ENCODE assay signal across 15 cellular contexts in the genomic region with DNA sequence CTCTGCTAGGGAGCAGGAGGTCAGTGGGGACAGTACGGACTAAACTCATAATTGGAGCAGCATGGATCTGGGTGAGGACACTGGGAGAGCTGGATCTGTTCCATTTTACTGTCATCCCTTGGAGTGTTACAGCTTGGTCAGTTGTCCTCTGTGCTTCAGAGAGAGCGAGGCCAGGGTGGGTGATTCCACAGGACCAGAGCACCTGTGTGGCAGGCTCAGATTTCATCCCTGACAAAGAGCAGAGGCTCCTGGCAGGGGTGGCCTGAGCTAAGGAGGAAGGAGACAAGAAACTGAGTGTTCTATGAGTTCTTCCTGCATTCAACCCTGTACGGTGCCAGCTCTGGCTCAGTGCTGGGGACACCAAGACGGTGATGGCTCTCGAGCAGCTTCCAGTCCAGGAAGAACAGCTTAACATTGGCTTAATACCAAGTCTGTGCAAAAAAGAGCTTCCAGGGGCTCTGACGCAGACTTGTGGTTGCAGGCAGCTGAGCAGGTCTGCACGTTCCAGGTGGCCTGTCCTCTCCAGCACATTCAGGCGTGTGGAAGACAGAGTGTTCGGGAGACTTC. TPM values are rescaled to one million over a fixed set of nuclear protein-coding genes. Genes with fewer than 3 reads are reported as not detected.
A peak's percentile ranks its signal among the peaks of the same experiment; 100 is the strongest.
DNase-seq lines count a peak whose midpoint lies in the region; ATAC-seq lines count a peak whose summit lies in the region.
"Had no signal": no experiment of that assay in that cellular context is flagged by ENCODE, and none has a peak within 500 bp of the region (broad histone marks: within the 10 kb centered on the region; RNA-seq: fewer than 3 reads in every experiment).

No MANE protein-coding gene starts in this region.

- H3K36me3 Mint-ChIP-seq in activated naive CD8-positive, alpha-beta T cell treated with anti-CD3 and anti-CD28 coated beads, Interleukin-2, amount 10 ng/mL, durations not matched to agents 7 days and 5 days, result no peaks in the 10 kb centered on the region
- H3K36me3 Mint-ChIP-seq in activated naive CD8-positive, alpha-beta T cell treated with anti-CD3 and anti-CD28 coated beads for 36 hours, result no peaks in the 10 kb centered on the region
- no peaks in the 10 kb centered on the region for H3K36me3 Mint-ChIP-seq in activated CD8-positive, alpha-beta T cell treated with anti-CD3 and anti-CD28 coated beads, Interleukin-2, amount 10 ng/mL, durations not matched to agents 7 days and 5 days (ENCODE audit: low read depth)
- H3K36me3 Mint-ChIP-seq in stimulated activated naive B cell treated with anti-CD40 and anti-IgM and Interleukin-4, amounts not matched to agents 10 μg/mL and 1 μg/mL and 100 μg/mL, for 72 hours, result peaks cover 0 to 1% of the 10 kb centered on the region in 2 donors
- H3K36me3 Mint-ChIP-seq: activated CD4-positive, alpha-beta memory T cell treated with anti-CD3 and anti-CD28 coated beads for 36 hours had no signal

- POLR2A ChIA-PET in activated naive CD8-positive, alpha-beta T cell treated with anti-CD3 and anti-CD28 coated beads, Interleukin-2, amount 10 ng/mL, durations not matched to agents 7 days and 5 days (lab: Charles Lee), result interaction anchor here (0.7 to 1.4 kb wide), 3 partner anchors 16 to 36 kb away, joined by 3 read pairs; no protein-coding TSS in a partner anchor
- POLR2A ChIA-PET in activated CD8-positive, alpha-beta T cell treated with anti-CD3 and anti-CD28 coated beads, Interleukin-2, amount 10 ng/mL, durations not matched to agents 7 days and 5 days (lab: Charles Lee), result interaction anchor here (1.7 kb wide), 1 partner anchor 10 kb away, joined by 4 read pairs; no protein-coding TSS in a partner anchor

- no peak overlapping the region for H3K4me3 Mint-ChIP-seq in activated naive CD8-positive, alpha-beta T cell treated with anti-CD3 and anti-CD28 coated beads, Interleukin-2, amount 10 ng/mL, durations not matched to agents 7 days and 5 days
- H3K4me3 Mint-ChIP-seq in activated naive CD8-positive, alpha-beta T cell treated with anti-CD3 and anti-CD28 coated beads for 36 hours, result no peak overlapping the region
- no peak overlapping the region for H3K4me3 Mint-ChIP-seq in activated CD8-positive, alpha-beta T cell treated with anti-CD3 and anti-CD28 coated beads, Interleukin-2, amount 10 ng/mL, durations not matched to agents 7 days and 5 days
- peak overlapping the region in 1 of 2 donors; percentile 14 for H3K4me3 Mint-ChIP-seq in stimulated activated naive B cell treated with anti-CD40 and anti-IgM and Interleukin-4, amounts not matched to agents 10 μg/mL and 1 μg/mL and 100 μg/mL, for 72 hours
- H3K4me3 Mint-ChIP-seq: activated CD4-positive, alpha-beta memory T cell treated with anti-CD3 and anti-CD28 coated beads for 36 hours had no signal

- peaks cover 19% of the 10 kb centered on the region for H3K27me3 Mint-ChIP-seq in activated naive CD8-positive, alpha-beta T cell treated with anti-CD3 and anti-CD28 coated beads, Interleukin-2, amount 10 ng/mL, durations not matched to agents 7 days and 5 days
- H3K27me3 Mint-ChIP-seq in activated naive CD8-positive, alpha-beta T cell treated with anti-CD3 and anti-CD28 coated beads for 36 hours, result no peaks in the 10 kb centered on the region
- H3K27me3 Mint-ChIP-seq in activated CD8-positive, alpha-beta T cell treated with anti-CD3 and anti-CD28 coated beads, Interleukin-2, amount 10 ng/mL, durations not matched to agents 7 days and 5 days (ENCODE audit: low read depth), result peaks cover 16% of the 10 kb centered on the region
- H3K27me3 Mint-ChIP-seq in stimulated activated naive B cell treated with anti-CD40 and anti-IgM and Interleukin-4, amounts not matched to agents 10 μg/mL and 1 μg/mL and 100 μg/mL, for 72 hours, result no peaks in the 10 kb centered on the region
- H3K27me3 Mint-ChIP-seq: activated CD4-positive, alpha-beta memory T cell treated with anti-CD3 and anti-CD28 coated beads for 36 hours had no signal

- CTCF ChIA-PET in activated CD8-positive, alpha-beta T cell treated with anti-CD3 and anti-CD28 coated beads, Interleukin-2, amount 10 ng/mL, durations not matched to agents 7 days and 5 days (lab: Charles Lee), result interaction anchor here (1.0 to 3.2 kb wide), 5 partner anchors 16 to 124 kb away, joined by 3 to 14 read pairs (median 8); no protein-coding TSS in a partner anchor

- ATAC-seq in activated naive CD8-positive, alpha-beta T cell treated with anti-CD3 and anti-CD28 coated beads, Interleukin-2, amount 10 ng/mL, durations not matched to agents 7 days and 5 days (ENCODE audit: low read depth), result peak; percentile 45
- ATAC-seq in activated CD8-positive, alpha-beta T cell treated with anti-CD3 and anti-CD28 coated beads, Interleukin-2, amount 10 ng/mL, durations not matched to agents 7 days and 5 days, result peak; percentile 36
- peak; percentile 78 for ATAC-seq in left ventricle myocardium superior
- peak; percentile 14 to 29 for ATAC-seq in stimulated activated naive B cell treated with anti-CD40 and anti-IgM and Interleukin-4, amounts not matched to agents 10 μg/mL and 1 μg/mL and 100 μg/mL, for 72 hours (replicated peaks)

- no peak for DNase-seq in activated naive CD8-positive, alpha-beta T cell treated with anti-CD3 and anti-CD28 coated beads, Interleukin-2, amount 10 ng/mL, durations not matched to agents 7 days and 5 days
- no peak for DNase-seq in activated naive CD8-positive, alpha-beta T cell treated with anti-CD3 and anti-CD28 coated beads for 36 hours
- DNase-seq in activated CD8-positive, alpha-beta T cell treated with anti-CD3 and anti-CD28 coated beads, Interleukin-2, amount 10 ng/mL, durations not matched to agents 7 days and 5 days, result no peak
- DNase-seq in left ventricle myocardium superior, result no peak
- DNase-seq in stimulated activated naive B cell treated with anti-CD40 and anti-IgM and Interleukin-4, amounts not matched to agents 10 μg/mL and 1 μg/mL and 100 μg/mL, for 72 hours, result no peak
- no peak for DNase-seq in cortex of kidney (lab: John Stamatoyannopoulos, UW)
- DNase-seq in middle frontal gyrus (ENCODE audit: extremely low spot score, low spot score), result no peak
- DNase-seq in NCI-H1092 treated with DMSO at 0.1 percent for 48 hours (lab: John Stamatoyannopoulos, UW), result no peak
- DNase-seq: activated CD4-positive, alpha-beta memory T cell treated with anti-CD3 and anti-CD28 coated beads for 36 hours; amygdala; esophagus squamous epithelium; lower lobe of right lung; NCI-H187; right lobe of liver; stimulated activated CD8-positive, alpha-beta memory T cell treated with anti-CD3 and anti-CD28 coated beads, Interleukin-4, amount 100 ng/mL, for 48 hours had no signal

- H3K9me3 Mint-ChIP-seq in activated naive CD8-positive, alpha-beta T cell treated with anti-CD3 and anti-CD28 coated beads, Interleukin-2, amount 10 ng/mL, durations not matched to agents 7 days and 5 days, result no peaks in the 10 kb centered on the region
- no peaks in the 10 kb centered on the region for H3K9me3 Mint-ChIP-seq in activated naive CD8-positive, alpha-beta T cell treated with anti-CD3 and anti-CD28 coated beads for 36 hours
- no peaks in the 10 kb centered on the region for H3K9me3 Mint-ChIP-seq in activated CD8-positive, alpha-beta T cell treated with anti-CD3 and anti-CD28 coated beads, Interleukin-2, amount 10 ng/mL, durations not matched to agents 7 days and 5 days (ENCODE audit: insufficient read depth)
- H3K9me3 Mint-ChIP-seq in stimulated activated naive B cell treated with anti-CD40 and anti-IgM and Interleukin-4, amounts not matched to agents 10 μg/mL and 1 μg/mL and 100 μg/mL, for 72 hours, result no peaks in the 10 kb centered on the region
- H3K9me3 Mint-ChIP-seq: activated CD4-positive, alpha-beta memory T cell treated with anti-CD3 and anti-CD28 coated beads for 36 hours had no signal

- peaks cover 10% of the 10 kb centered on the region for H3K4me1 Mint-ChIP-seq in activated naive CD8-positive, alpha-beta T cell treated with anti-CD3 and anti-CD28 coated beads, Interleukin-2, amount 10 ng/mL, durations not matched to agents 7 days and 5 days
- peaks cover 7% of the 10 kb centered on the region for H3K4me1 Mint-ChIP-seq in activated naive CD8-positive, alpha-beta T cell treated with anti-CD3 and anti-CD28 coated beads for 36 hours
- peaks cover 20% of the 10 kb centered on the region for H3K4me1 Mint-ChIP-seq in activated CD8-positive, alpha-beta T cell treated with anti-CD3 and anti-CD28 coated beads, Interleukin-2, amount 10 ng/mL, durations not matched to agents 7 days and 5 days (ENCODE audit: low read depth)
- peaks cover 22 to 25% of the 10 kb centered on the region in 2 donors for H3K4me1 Mint-ChIP-seq in stimulated activated naive B cell treated with anti-CD40 and anti-IgM and Interleukin-4, amounts not matched to agents 10 μg/mL and 1 μg/mL and 100 μg/mL, for 72 hours

- H3K27ac Mint-ChIP-seq in activated naive CD8-positive, alpha-beta T cell treated with anti-CD3 and anti-CD28 coated beads, Interleukin-2, amount 10 ng/mL, durations not matched to agents 7 days and 5 days, result peak overlapping the region; percentile 4
- no peak overlapping the region for H3K27ac Mint-ChIP-seq in activated naive CD8-positive, alpha-beta T cell treated with anti-CD3 and anti-CD28 coated beads for 36 hours
- H3K27ac Mint-ChIP-seq in activated CD8-positive, alpha-beta T cell treated with anti-CD3 and anti-CD28 coated beads, Interleukin-2, amount 10 ng/mL, durations not matched to agents 7 days and 5 days, result no peak overlapping the region
- peak overlapping the region; percentile 80 for H3K27ac Mint-ChIP-seq in stimulated activated naive B cell treated with anti-CD40 and anti-IgM and Interleukin-4, amounts not matched to agents 10 μg/mL and 1 μg/mL and 100 μg/mL, for 72 hours
- H3K27ac Mint-ChIP-seq: activated CD4-positive, alpha-beta memory T cell treated with anti-CD3 and anti-CD28 coated beads for 36 hours had no signal

- intact Hi-C loops in left ventricle myocardium superior (cut with micrococcal nuclease), result no loop called here

RNA-seq across cellular contexts. Expression of a gene that starts 8.4 kb away (rescaled TPM):
- under 1 TPM in 1 of 2 experiments, not detected in 1; 0.28 TPM for total RNA-seq in activated naive CD8-positive, alpha-beta T cell treated with anti-CD3 and anti-CD28 coated beads, Interleukin-2, amount 10 ng/mL, durations not matched to agents 7 days and 5 days
- total RNA-seq in activated naive CD8-positive, alpha-beta T cell treated with anti-CD3 and anti-CD28 coated beads for 36 hours, result under 1 TPM in 1 of 2 experiments, not detected in 1; 0.21 TPM
- under 1 TPM in 1 of 2 experiments, not detected in 1; 0.21 TPM for total RNA-seq in activated CD8-positive, alpha-beta T cell treated with anti-CD3 and anti-CD28 coated beads, Interleukin-2, amount 10 ng/mL, durations not matched to agents 7 days and 5 days
- 4.9 TPM for total RNA-seq in left ventricle myocardium superior

RNA-seq across cellular contexts. Expression of a gene that starts 38.9 kb away (rescaled TPM):
- 10 to 100 TPM; 35.4 to 37.2 TPM for total RNA-seq in activated naive CD8-positive, alpha-beta T cell treated with anti-CD3 and anti-CD28 coated beads, Interleukin-2, amount 10 ng/mL, durations not matched to agents 7 days and 5 days
- 10 to 100 TPM; 55.6 to 60.1 TPM for total RNA-seq in activated naive CD8-positive, alpha-beta T cell treated with anti-CD3 and anti-CD28 coated beads for 36 hours
- total RNA-seq in activated CD8-positive, alpha-beta T cell treated with anti-CD3 and anti-CD28 coated beads, Interleukin-2, amount 10 ng/mL, durations not matched to agents 7 days and 5 days, result 10 to 100 TPM; 49.1 to 51.0 TPM
- 34.5 TPM for total RNA-seq in left ventricle myocardium superior

RNA-seq across cellular contexts. Expression of a gene that starts 40.7 kb away (rescaled TPM):
- total RNA-seq in activated naive CD8-positive, alpha-beta T cell treated with anti-CD3 and anti-CD28 coated beads, Interleukin-2, amount 10 ng/mL, durations not matched to agents 7 days and 5 days, result 1 to 10 TPM; 2.6 to 3.9 TPM
- 1 to 10 TPM; 6.0 to 6.5 TPM for total RNA-seq in activated naive CD8-positive, alpha-beta T cell treated with anti-CD3 and anti-CD28 coated beads for 36 hours
- total RNA-seq in activated CD8-positive, alpha-beta T cell treated with anti-CD3 and anti-CD28 coated beads, Interleukin-2, amount 10 ng/mL, durations not matched to agents 7 days and 5 days, result 1 to 10 TPM; 4.3 to 5.2 TPM
- 18.6 TPM for total RNA-seq in left ventricle myocardium superior

Comparison
In these comparisons a context has a peak if more than half of its experiments do, and no peak if none do; other contexts are left out.
1. H3K27ac Mint-ChIP-seq: peak in activated naive CD8-positive, alpha-beta T cell treated with anti-CD3 and anti-CD28 coated beads, Interleukin-2, amount 10 ng/mL, durations not matched to agents 7 days and 5 days (single experiment) and stimulated activated naive B cell treated with anti-CD40 and anti-IgM and Interleukin-4, amounts not matched to agents 10 μg/mL and 1 μg/mL and 100 μg/mL, for 72 hours (single experiment); none in activated naive CD8-positive, alpha-beta T cell treated with anti-CD3 and anti-CD28 coated beads for 36 hours (single experiment) and activated CD8-positive, alpha-beta T cell treated with anti-CD3 and anti-CD28 coated beads, Interleukin-2, amount 10 ng/mL, durations not matched to agents 7 days and 5 days (single experiment).
2. ATAC-seq: peak in every context shown above with its lines; median percentile 78 in left ventricle myocardium superior; 45 in activated naive CD8-positive, alpha-beta T cell treated with anti-CD3 and anti-CD28 coated beads, Interleukin-2, amount 10 ng/mL, durations not matched to agents 7 days and 5 days; 36 in activated CD8-positive, alpha-beta T cell treated with anti-CD3 and anti-CD28 coated beads, Interleukin-2, amount 10 ng/mL, durations not matched to agents 7 days and 5 days; 22 in stimulated activated naive B cell treated with anti-CD40 and anti-IgM and Interleukin-4, amounts not matched to agents 10 μg/mL and 1 μg/mL and 100 μg/mL, for 72 hours.